10 cellular contexts compared by ENCODE assay signal in genomic region chr20:48751871-48752270, GRCh38.
DNase-seq lines count a peak whose midpoint lies in the region; ATAC-seq and TF ChIP-seq lines count a peak whose summit lies in the region.
"Had no signal": no experiment of that assay in that cellular context is flagged by ENCODE, and none has a peak within 500 bp of the region (broad histone marks: within the 10 kb centered on the region; RNA-seq: fewer than 3 reads in every experiment).

No MANE protein-coding gene starts in this region.

- ATAC-seq in CD4-positive, alpha-beta T cell (ENCODE audit: poor library complexity) = no peak
- ATAC-seq in GM23338 (no peak), mucosa of descending colon (peak; percentile 33), GM19324 (IDR thresholded peaks at IDR 0.05; ENCODE audit: low FRiP score, unreplicated experiment) (no peak)
- ATAC-seq in activated naive CD4-positive, alpha-beta T cell treated with anti-CD3 and anti-CD28 coated beads, Interleukin-2, amount 50 U/mL, for 72 hours = no peak

- no peaks in the 10 kb centered on the region for H4K20me1 ChIP-seq in GM23338 (replicated peaks; ENCODE audit: insufficient read depth)

- peaks cover 8% of the 10 kb centered on the region; the same call in 1 of the 2 replicates for H3K9me2 ChIP-seq in GM23338 (ENCODE audit: insufficient read depth)

- intact Hi-C loops in CD4-positive, alpha-beta T cell (cut with DNase I, micrococcal nuclease) = no loop called here
- intact Hi-C loops in mucosa of descending colon (cut with DNase I, micrococcal nuclease) = no loop called here

- H3K36me3 ChIP-seq in GM23338 (ENCODE audit: insufficient read depth) = no peaks in the 10 kb centered on the region
- no peaks in the 10 kb centered on the region for H3K36me3 ChIP-seq in mucosa of descending colon (ENCODE audit: low read depth)
- no peaks in the 10 kb centered on the region for H3K36me3 ChIP-seq in BE2C

- peaks cover 6% of the 10 kb centered on the region for H3K9me3 Mint-ChIP-seq in CD4-positive, alpha-beta T cell
- H3K9me3 Mint-ChIP-seq in GM23338 = peaks cover 11% of the 10 kb centered on the region; the same call in 2 of the 3 replicates
- peaks cover 0 to 22% of the 10 kb centered on the region in 2 donors for H3K9me3 Mint-ChIP-seq in activated naive CD4-positive, alpha-beta T cell treated with anti-CD3 and anti-CD28 coated beads, Interleukin-2, amount 50 U/mL, for 72 hours

- H3K9me3 ChIP-seq in CD4-positive, alpha-beta T cell (ENCODE audit: control insufficient read depth, low read length) = no peaks in the 10 kb centered on the region
- H3K9me3 ChIP-seq in mucosa of descending colon = no peaks in the 10 kb centered on the region
- no peaks in the 10 kb centered on the region; the same call in 1 of the 2 replicates for H3K9me3 ChIP-seq in BE2C
- H3K9me3 ChIP-seq: Caco-2 had no signal

- H3K4me1 ChIP-seq in GM23338 (ENCODE audit: insufficient read depth) = peaks cover 35% of the 10 kb centered on the region
- peaks cover 2% of the 10 kb centered on the region for H3K4me1 ChIP-seq in mucosa of descending colon (ENCODE audit: low read depth)
- no peaks in the 10 kb centered on the region for H3K4me1 ChIP-seq in BE2C
- H3K4me1 ChIP-seq: Caco-2 had no signal

- H3K79me2 ChIP-seq in GM23338 (replicated peaks; ENCODE audit: insufficient read depth) = no peaks in the 10 kb centered on the region

- no peak overlapping the region for H2AFZ ChIP-seq in GM23338

- no peak overlapping the region for H3K27ac ChIP-seq in CD4-positive, alpha-beta T cell (ENCODE audit: low read depth, low read length)
- H3K27ac ChIP-seq in GM23338 (ENCODE audit: low read depth) = peak overlapping the region; percentile 57

- H3F3A ChIP-seq in GM23338 (replicated peaks; ENCODE audit: low read depth) = 0 out of 2 replicates have a peak, but pooled peaks cover 2% of the 10 kb centered on the region

- CTCF ChIA-PET in CD4-positive, alpha-beta T cell (lab: Charles Lee) = interaction anchor here (1.0 to 1.5 kb wide), 3 partner anchors 8 to 76 kb away, joined by 3 to 4 read pairs (median 3); partner anchors contain the start of gene PREX1

- no peak for TF ChIP-seq CTCF in CD4-positive, alpha-beta T cell (IDR thresholded peaks at IDR 0.05)
- TF ChIP-seq CTCF in GM23338 (conservative IDR thresholded peaks at IDR 0.05; ENCODE audit: low read depth in 2 of 2) (no peak), mucosa of descending colon (IDR thresholded peaks at IDR 0.05) (no peak), BE2C (IDR thresholded peaks at IDR 0.05; ENCODE audit: low read depth, low read length) (no peak)

- H3K4me3 Mint-ChIP-seq in CD4-positive, alpha-beta T cell = peak overlapping the region; percentile 73
- H3K4me3 Mint-ChIP-seq in GM23338 = no peak overlapping the region; the same call in 2 of the 3 replicates

- DNase-seq in CD4-positive, alpha-beta T cell = no peak
- DNase-seq in GM23338 (ENCODE audit: low spot score) (no peak), mucosa of descending colon (no peak), BE2C (no peak), amniotic stem cell (lab: John Stamatoyannopoulos, UW) (no peak), medulla oblongata (ENCODE audit: extremely low spot score) (no peak)
- DNase-seq in activated naive CD4-positive, alpha-beta T cell treated with anti-CD3 and anti-CD28 coated beads, Interleukin-2, amount 50 U/mL, for 72 hours (ENCODE audit: low spot score in 2 of 2) = no peak
- DNase-seq: Caco-2, kidney glomerular epithelial cell had no signal

- POLR2A ChIA-PET in CD4-positive, alpha-beta T cell (lab: Charles Lee) = interaction anchor here (0.6 to 1.7 kb wide), 5 partner anchors 8 to 75 kb away, joined by 3 to 9 read pairs (median 4); no protein-coding TSS in a partner anchor

- H3K36me3 Mint-ChIP-seq in CD4-positive, alpha-beta T cell (ENCODE audit: low read depth) = peaks cover 31% of the 10 kb centered on the region
- peaks cover 17% of the 10 kb centered on the region; the same call in 2 of the 3 replicates for H3K36me3 Mint-ChIP-seq in GM23338 (ENCODE audit: low read depth)
- H3K36me3 Mint-ChIP-seq in activated naive CD4-positive, alpha-beta T cell treated with anti-CD3 and anti-CD28 coated beads, Interleukin-2, amount 50 U/mL, for 72 hours = peaks cover under 1 to 58% of the 10 kb centered on the region in 2 donors

- H3K27me3 ChIP-seq in CD4-positive, alpha-beta T cell (ENCODE audit: control insufficient read depth, insufficient read depth, low read length) = no peaks in the 10 kb centered on the region
- H3K27me3 ChIP-seq in GM23338 (ENCODE audit: insufficient read depth) (no peaks in the 10 kb centered on the region), BE2C (no peaks in the 10 kb centered on the region)

- H3K27me3 Mint-ChIP-seq in CD4-positive, alpha-beta T cell = no peaks in the 10 kb centered on the region
- peaks cover 3% of the 10 kb centered on the region for H3K27me3 Mint-ChIP-seq in GM23338 (ENCODE audit: insufficient read depth, low read depth, poor library complexity)

- peak overlapping the region; percentile 8 for H3K27ac Mint-ChIP-seq in CD4-positive, alpha-beta T cell
- H3K27ac Mint-ChIP-seq in GM23338 = no peak overlapping the region
- H3K27ac Mint-ChIP-seq in activated naive CD4-positive, alpha-beta T cell treated with anti-CD3 and anti-CD28 coated beads, Interleukin-2, amount 50 U/mL, for 72 hours = peak overlapping the region; percentile 13 to 41

- H3K4me3 ChIP-seq in GM23338 = no peak overlapping the region
- H3K4me3 ChIP-seq in mucosa of descending colon = no peak overlapping the region
- H3K4me3 ChIP-seq in BE2C (ENCODE audit: low read depth, low read length) = no peak overlapping the region

- H3K4me2 ChIP-seq in GM23338 = peak overlapping the region; percentile 58

- peaks cover 72% of the 10 kb centered on the region for H3K4me1 Mint-ChIP-seq in CD4-positive, alpha-beta T cell (ENCODE audit: low read depth)
- H3K4me1 Mint-ChIP-seq in GM23338 = peaks cover 66% of the 10 kb centered on the region

TF ChIP-seq in GM23338, 12 proteins besides CTCF, POLR2A, EP300 and RAD21 (continues in another document):
- TF ChIP-seq STAT1 (IDR thresholded peaks at IDR 0.05; ENCODE audit: unreplicated experiment) (no peak), ZNF462 (CRISPR knock-in tag; IDR thresholded peaks at IDR 0.05) (no peak)
